Comparison of ENCODE assay signal across 39 cellular contexts in genomic region chr6:25695671-25696070, GRCh38. TPM values are rescaled to one million over a fixed set of nuclear protein-coding genes. Genes with fewer than 3 reads are reported as not detected.
"Had no signal": no experiment of that assay in that cellular context is flagged by ENCODE, and none has a peak within 500 bp of the region (broad histone marks: within the 10 kb centered on the region; RNA-seq: fewer than 3 reads in every experiment).

No MANE protein-coding gene starts in this region.

- H3K9me3 ChIP-seq: MG63 had no signal

- H3K36me3 ChIP-seq: MG63 had no signal

- H3K4me3 ChIP-seq: MG63 had no signal

- H3K27me3 ChIP-seq: MG63 had no signal

- DNase-seq: Karpas-422, Kasumi-1, MG63, MM.1S, MV-4-11, NCI-H1048, NCI-H1092, NCI-H1092 treated with DMSO at 0.1 percent for 48 hours, NCI-H1105, NCI-H1105 treated with DMSO at 0.1 percent for 48 hours, NCI-H1417, NCI-H1417 treated with DMSO at 0.1 percent for 48 hours, NCI-H1436, NCI-H1436 treated with DMSO at 0.1 percent for 48 hours, NCI-H146, NCI-H1694, NCI-H1694 treated with DMSO at 0.1 percent for 48 hours, NCI-H187, NCI-H187 treated with DMSO at 0.1 percent for 48 hours, NCI-H1930, NCI-H2029, NCI-H2029 treated with DMSO at 0.1 percent for 48 hours, NCI-H2081, NCI-H2081 treated with DMSO at 0.1 percent for 48 hours, NCI-H2107, NCI-H2171, NCI-H2171 treated with DMSO at 0.1 percent for 48 hours, NCI-H2227 treated with DMSO at 0.1 percent for 48 hours, NCI-H226, NCI-H345, NCI-H446, NCI-H446 treated with DMSO at 0.1 percent for 48 hours, NCI-H510A, NCI-H510A treated with DMSO at 0.1 percent for 48 hours, NCI-H524 had no signal

RNA-seq across cellular contexts. Expression of gene SCGN, which starts 43.7 kb away (rescaled TPM):
- total RNA-seq: M059J, MCF 10A, NCI-H460 had no signal

RNA-seq across cellular contexts. Expression of gene SLC17A4, which starts 58.9 kb away (rescaled TPM):
- total RNA-seq: LHCN-M2, M059J, MCF 10A, NCI-H460 had no signal
